16 cellular contexts compared by ENCODE assay signal in the genomic region with DNA sequence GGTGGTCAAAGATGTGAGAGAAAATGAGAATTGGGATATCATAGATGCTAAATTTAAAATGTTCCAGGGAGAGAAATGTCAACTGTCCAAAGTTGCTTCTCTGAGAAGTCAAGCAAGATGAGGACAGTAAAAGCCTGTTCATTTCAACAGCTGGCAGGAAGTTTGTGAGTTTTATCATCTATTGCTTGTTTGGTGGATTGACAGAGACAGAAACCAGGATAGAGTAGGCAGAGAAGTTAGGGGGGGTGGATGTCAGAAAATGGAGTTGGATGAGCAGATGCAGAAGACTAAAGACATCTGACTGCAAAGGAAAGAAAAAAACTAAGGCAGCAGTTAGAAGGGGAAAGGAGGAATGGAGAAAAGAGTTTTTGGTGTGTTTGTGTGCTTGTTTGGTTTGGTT.
DNase-seq lines count a peak whose midpoint lies in the region; ATAC-seq and TF ChIP-seq lines count a peak whose summit lies in the region.
"Had no signal": no experiment of that assay in that cellular context is flagged by ENCODE, and none has a peak within 500 bp of the region (broad histone marks: within the 10 kb centered on the region; RNA-seq: fewer than 3 reads in every experiment).

No MANE protein-coding gene starts in this region.

- peaks cover 3% of the 10 kb centered on the region for H3K9me3 Mint-ChIP-seq in CD4-positive, alpha-beta T cell

- peak overlapping the region; percentile 1 for H3K27ac Mint-ChIP-seq in CD4-positive, alpha-beta T cell
- H3K27ac Mint-ChIP-seq: CD8-positive, alpha-beta memory T cell; IgD-negative memory B cell had no signal

- H3K27me3 ChIP-seq in CD4-positive, alpha-beta T cell (ENCODE audit: control insufficient read depth, insufficient read depth, low read length): no peaks in the 10 kb centered on the region
- H3K27me3 ChIP-seq in SJCRH30 (no peaks in the 10 kb centered on the region), skeletal muscle satellite cell (ENCODE audit: control insufficient read depth, insufficient read depth, low read length) (no peaks in the 10 kb centered on the region)
- H3K27me3 ChIP-seq: BLaER1 treated with 17β-estradiol and CSF1 and Interleukin-3, amounts not matched to agents 10 nM and 100 nM had no signal

- ATAC-seq in CD4-positive, alpha-beta T cell (ENCODE audit: poor library complexity): no peak
- ATAC-seq in HG02571 (IDR thresholded peaks at IDR 0.05; ENCODE audit: unreplicated experiment) (no peak), GM19452 (IDR thresholded peaks at IDR 0.05; ENCODE audit: unreplicated experiment) (no peak)

- H3K4me1 ChIP-seq in SJCRH30 (peaks cover 14% of the 10 kb centered on the region), skeletal muscle satellite cell (ENCODE audit: control insufficient read depth, insufficient read depth, low read length) (peaks cover 10% of the 10 kb centered on the region)
- H3K4me1 ChIP-seq: BLaER1 treated with 17β-estradiol and CSF1 and Interleukin-3, amounts not matched to agents 10 nM and 100 nM; Caco-2 had no signal

- peaks cover 57% of the 10 kb centered on the region for H3K36me3 Mint-ChIP-seq in CD4-positive, alpha-beta T cell (ENCODE audit: low read depth)
- H3K36me3 Mint-ChIP-seq: IgD-negative memory B cell had no signal

- no peak for DNase-seq in CD4-positive, alpha-beta T cell
- DNase-seq in SJCRH30 (peak; percentile 61 to 86), myocyte (ENCODE audit: low read depth) (peak; percentile 70), GOT3 (lab: John Stamatoyannopoulos, UW) (no peak), iPS-NIHi7 (ENCODE audit: extremely low spot score) (no peak)
- DNase-seq: ACHN; Caco-2; CD8-positive, alpha-beta memory T cell; DMS53; GF-D8; H7 had no signal

- no peaks in the 10 kb centered on the region for H3K36me3 ChIP-seq in SJCRH30
- H3K36me3 ChIP-seq in skeletal muscle satellite cell (ENCODE audit: insufficient read depth, low read length): peaks cover 4% of the 10 kb centered on the region
- H3K36me3 ChIP-seq: BLaER1 treated with 17β-estradiol and CSF1 and Interleukin-3, amounts not matched to agents 10 nM and 100 nM had no signal

- H3K4me3 Mint-ChIP-seq in CD4-positive, alpha-beta T cell: no peak overlapping the region
- H3K4me3 Mint-ChIP-seq: CD8-positive, alpha-beta memory T cell; IgD-negative memory B cell had no signal

- H3K9ac ChIP-seq in skeletal muscle satellite cell (ENCODE audit: low read depth, low read length): peak overlapping the region; percentile 12
- H3K9ac ChIP-seq: BLaER1 treated with 17β-estradiol and CSF1 and Interleukin-3, amounts not matched to agents 10 nM and 100 nM had no signal

- no peaks in the 10 kb centered on the region for H3K27me3 Mint-ChIP-seq in CD4-positive, alpha-beta T cell

- intact Hi-C loops in CD4-positive, alpha-beta T cell (cut with DNase I, micrococcal nuclease): no loop called here

- no peak overlapping the region for H3K27ac ChIP-seq in CD4-positive, alpha-beta T cell (ENCODE audit: low read depth, low read length)
- peak overlapping the region; percentile 87 for H3K27ac ChIP-seq in SJCRH30
- H3K27ac ChIP-seq: BLaER1 treated with 17β-estradiol and CSF1 and Interleukin-3, amounts not matched to agents 10 nM and 100 nM had no signal

- no peak overlapping the region for H3K4me2 ChIP-seq in skeletal muscle satellite cell (ENCODE audit: low read length)
- H3K4me2 ChIP-seq: BLaER1 treated with 17β-estradiol and CSF1 and Interleukin-3, amounts not matched to agents 10 nM and 100 nM had no signal

- H3K9me3 ChIP-seq in CD4-positive, alpha-beta T cell (ENCODE audit: control insufficient read depth, low read length): peaks cover 5% of the 10 kb centered on the region
- H3K9me3 ChIP-seq in SJCRH30 (replicated peaks): no peaks in the 10 kb centered on the region
- no peaks in the 10 kb centered on the region for H3K9me3 ChIP-seq in skeletal muscle satellite cell (replicated peaks; ENCODE audit: low read length)
- H3K9me3 ChIP-seq: BLaER1 treated with 17β-estradiol and CSF1 and Interleukin-3, amounts not matched to agents 10 nM and 100 nM; Caco-2 had no signal

- POLR2A ChIA-PET in CD4-positive, alpha-beta T cell (lab: Charles Lee): no interaction called here

- CTCF ChIA-PET in CD4-positive, alpha-beta T cell (lab: Charles Lee): no interaction called here

- H3K4me1 Mint-ChIP-seq in CD4-positive, alpha-beta T cell (ENCODE audit: low read depth): peaks cover 15% of the 10 kb centered on the region
- H3K4me1 Mint-ChIP-seq: IgD-negative memory B cell had no signal

- no peak for TF ChIP-seq CTCF in CD4-positive, alpha-beta T cell (IDR thresholded peaks at IDR 0.05)

- H3K4me3 ChIP-seq in SJCRH30 (no peak overlapping the region), skeletal muscle satellite cell (ENCODE audit: low read length) (no peak overlapping the region)
- H3K4me3 ChIP-seq: BLaER1 treated with 17β-estradiol and CSF1 and Interleukin-3, amounts not matched to agents 10 nM and 100 nM had no signal

Comparison
In these comparisons a context has a peak if more than half of its experiments do, and no peak if none do; other contexts are left out.
1. DNase-seq: peak in SJCRH30 (2 of 2) and myocyte (single experiment); none in CD4-positive, alpha-beta T cell (0 of 10), GOT3 (single experiment) and iPS-NIHi7 (single experiment).